Comparison of ENCODE assay signal across 17 cellular contexts in the genomic region with DNA sequence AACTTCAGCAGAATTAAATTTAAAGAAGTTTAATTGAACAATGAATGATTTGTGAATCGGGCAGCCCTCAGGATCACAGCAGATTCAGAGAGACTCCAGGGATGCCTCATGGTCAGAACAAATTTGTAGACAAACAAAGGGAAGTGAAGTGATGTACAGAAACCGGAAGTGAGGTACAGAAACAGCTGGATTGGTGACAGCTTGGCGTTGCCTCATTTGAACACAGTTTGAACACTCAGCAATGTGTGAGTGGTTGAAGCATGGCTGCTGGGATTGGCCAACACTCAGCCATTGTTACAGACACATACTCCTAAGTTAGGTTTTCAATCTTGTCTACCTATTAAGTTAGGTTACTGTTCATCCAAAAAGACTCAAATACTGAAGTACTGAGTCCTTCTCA.
DNase-seq lines count a peak whose midpoint lies in the region; TF ChIP-seq lines count a peak whose summit lies in the region.
"Had no signal": no experiment of that assay in that cellular context is flagged by ENCODE, and none has a peak within 500 bp of the region (broad histone marks: within the 10 kb centered on the region; RNA-seq: fewer than 3 reads in every experiment).

No MANE protein-coding gene starts in this region.

- intact Hi-C loops in esophagus squamous epithelium (cut with DNase I) = no loop called here

- H3K9me2 ChIP-seq in DOHH2 (replicated peaks; ENCODE audit: control insufficient read depth, low read length) = no peaks in the 10 kb centered on the region

- H3K4me3 ChIP-seq in DOHH2 (ENCODE audit: low read length) = no peak overlapping the region
- no peak overlapping the region for H3K4me3 ChIP-seq in esophagus squamous epithelium
- H3K4me3 ChIP-seq: GM23248 had no signal

- peaks cover 14% of the 10 kb centered on the region for H3K4me1 ChIP-seq in DOHH2 (ENCODE audit: control insufficient read depth, low read length)
- no peaks in the 10 kb centered on the region for H3K4me1 ChIP-seq in esophagus squamous epithelium
- H3K4me1 ChIP-seq: BE2C had no signal

- H4K20me1 ChIP-seq in DOHH2 (ENCODE audit: control insufficient read depth, insufficient read depth, low read depth, low read length) = no peaks in the 10 kb centered on the region

- H3K79me2 ChIP-seq in DOHH2 (ENCODE audit: control insufficient read depth, low read length) = peaks cover 3% of the 10 kb centered on the region; the same call in 1 of the 2 replicates

- H3K4me2 ChIP-seq in DOHH2 (ENCODE audit: low read length) = peak overlapping the region; percentile 13; the same call in 1 of the 2 replicates

- no peaks in the 10 kb centered on the region for H3K27me3 ChIP-seq in DOHH2 (ENCODE audit: control insufficient read depth, low read length)
- no peaks in the 10 kb centered on the region for H3K27me3 ChIP-seq in esophagus squamous epithelium
- H3K27me3 ChIP-seq: BE2C had no signal

- peak; percentile 8 for DNase-seq in NCI-H748 (lab: John Stamatoyannopoulos, UW; ENCODE audit: unreplicated experiment)
- DNase-seq in NCI-H748 treated with DMSO at 0.1 percent for 48 hours (lab: John Stamatoyannopoulos, UW) = no peak
- DNase-seq in MV-4-11 (lab: John Stamatoyannopoulos, UW) = peak; percentile 86
- peak; percentile 14 for DNase-seq in RKO (ENCODE audit: low spot score)
- no peak for DNase-seq in medulla oblongata (ENCODE audit: extremely low spot score)
- no peak for DNase-seq in esophagus squamous epithelium (lab: John Stamatoyannopoulos, UW)
- no peak for DNase-seq in NCI-H526 (lab: John Stamatoyannopoulos, UW)
- DNase-seq: 8988T; BE2C; CD4-positive, alpha-beta T cell; GM23248; HCEC 1CT; NCI-H1417; NCI-H187 treated with DMSO at 0.1 percent for 48 hours; NCI-H774; T-cell had no signal

- 59% methylated on average over 3 of the region's 3 CpGs for WGBS in esophagus squamous epithelium, 2 donors

- H3K27ac ChIP-seq in DOHH2 (ENCODE audit: low read depth, low read length) = no peak overlapping the region
- no peak overlapping the region for H3K27ac ChIP-seq in esophagus squamous epithelium
- H3K27ac ChIP-seq: GM23248 had no signal

- no peak for TF ChIP-seq POLR2A in esophagus squamous epithelium (IDR thresholded peaks at IDR 0.05)

- TF ChIP-seq CTCF in DOHH2 (IDR thresholded peaks at IDR 0.05; ENCODE audit: low read depth, low read length, poor library complexity, severe bottlenecking) = no peak
- no peak for TF ChIP-seq CTCF in esophagus squamous epithelium (IDR thresholded peaks at IDR 0.05)

- no peaks in the 10 kb centered on the region for H3K36me3 ChIP-seq in DOHH2 (ENCODE audit: control insufficient read depth, low read length)
- H3K36me3 ChIP-seq in esophagus squamous epithelium = no peaks in the 10 kb centered on the region
- H3K36me3 ChIP-seq: BE2C had no signal

- no peaks in the 10 kb centered on the region for H3K9me3 ChIP-seq in DOHH2 (ENCODE audit: control insufficient read depth, insufficient read depth, low read length)
- H3K9me3 ChIP-seq in esophagus squamous epithelium = no peaks in the 10 kb centered on the region
- H3K9me3 ChIP-seq: BE2C had no signal

- no peaks in the 10 kb centered on the region for H3F3A ChIP-seq in DOHH2 (ENCODE audit: control insufficient read depth, insufficient read depth)

Comparison
In these comparisons a context has a peak if more than half of its experiments do, and no peak if none do; other contexts are left out.
1. DNase-seq: peak in NCI-H748 (single experiment), MV-4-11 (single experiment) and RKO (single experiment); none in NCI-H748 treated with DMSO at 0.1 percent for 48 hours (single experiment), medulla oblongata (single experiment), esophagus squamous epithelium (single experiment) and NCI-H526 (0 of 2).